ENCODE assay signal across 21 cellular contexts in the genomic region with DNA sequence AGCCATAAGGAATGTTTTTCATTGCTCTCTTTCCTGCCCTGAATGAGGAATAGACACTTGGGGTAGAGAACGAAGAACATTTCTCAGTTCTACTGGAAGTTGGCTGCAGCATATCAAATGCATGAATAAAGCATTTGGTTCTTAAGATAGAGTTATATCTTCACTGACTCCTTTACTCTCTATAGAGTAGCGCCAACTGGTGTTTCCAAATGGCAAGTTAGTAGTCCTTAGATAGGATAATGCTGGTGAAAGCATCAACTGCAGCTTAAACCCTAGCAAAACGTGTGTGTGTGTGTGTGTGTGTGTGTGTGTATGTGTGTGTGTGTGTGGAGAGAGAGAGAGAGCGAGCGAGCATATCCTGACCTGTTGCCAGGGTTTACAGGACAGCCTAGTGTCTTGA.
DNase-seq lines count a peak whose midpoint lies in the region; ATAC-seq, FAIRE-seq and TF ChIP-seq lines count a peak whose summit lies in the region.
"Had no signal": no experiment of that assay in that cellular context is flagged by ENCODE, and none has a peak within 500 bp of the region (broad histone marks: within the 10 kb centered on the region; RNA-seq: fewer than 3 reads in every experiment).

No MANE protein-coding gene starts in this region.

- in situ Hi-C loops in GM12878 (cut with MboI): loop anchor here (25.0 kb wide), 1 partner anchor 836 kb away; a partner anchor contains a TSS

- H3K36me3 ChIP-seq in GM12878 (ENCODE audit: control insufficient read depth in 2 of 2, insufficient read depth in 2 of 2, low read length in 1 of 2) (no peaks in the 10 kb centered on the region), suprapubic skin (no peaks in the 10 kb centered on the region)
- H3K36me3 ChIP-seq: neutrophil had no signal

- H3K79me2 ChIP-seq in GM12878 (ENCODE audit: control insufficient read depth, insufficient read depth, low read length): no peaks in the 10 kb centered on the region

- H3K4me1 ChIP-seq in GM12878 (ENCODE audit: control insufficient read depth, insufficient read depth, low read length) (no peaks in the 10 kb centered on the region), suprapubic skin (no peaks in the 10 kb centered on the region)

- no peak overlapping the region for H3K4me3 Mint-ChIP-seq in HFFc6
- no peak overlapping the region for H3K4me3 Mint-ChIP-seq in stimulated activated naive CD8-positive, alpha-beta T cell treated with anti-CD3 and anti-CD28 coated beads, Interleukin-15, amount 100 ng/mL, for 72 hours
- H3K4me3 Mint-ChIP-seq: activated B cell treated with CpG ODN at 0.5 μM for 24 hours; activated CD8-positive, alpha-beta T cell treated with anti-CD3 and anti-CD28 coated beads for 36 hours; activated naive CD4-positive, alpha-beta T cell treated with anti-CD3 and anti-CD28 coated beads, Interleukin-2, amount 50 U/mL, for 24 hours; activated T-cell treated with anti-CD3 and anti-CD28 coated beads, Interleukin-2, amount 50 U/mL, for 24 hours; CD8-positive, alpha-beta memory T cell; T-helper 1 cell treated with Interleukin-12 subunit alpha and Interleukin-12 subunit beta and Interleukin-4 antibody, amounts not matched to agents 30 μg/mL and 1 μg/mL, for 36 hours had no signal

- BruUV-seq in GM12878 (replicated peaks; lab: Mats Ljungman, UMichigan): no TSS peak

- H3K4me1 Mint-ChIP-seq in HFFc6 (ENCODE audit: low read depth): peaks cover 16% of the 10 kb centered on the region; the same call in 1 of the 2 replicates
- H3K4me1 Mint-ChIP-seq in stimulated activated naive CD8-positive, alpha-beta T cell treated with anti-CD3 and anti-CD28 coated beads, Interleukin-15, amount 100 ng/mL, for 72 hours: no peaks in the 10 kb centered on the region
- H3K4me1 Mint-ChIP-seq: activated B cell treated with CpG ODN at 0.5 μM for 24 hours; activated naive CD4-positive, alpha-beta T cell treated with anti-CD3 and anti-CD28 coated beads, Interleukin-2, amount 50 U/mL, for 24 hours; CD8-positive, alpha-beta memory T cell had no signal

- FAIRE-seq in GM12878 (lab: Jason Lieb, UNC): no peak

- 0 out of 2 replicates have a peak, but pooled peaks have one; percentile 4 for TF ChIP-seq RAD21 in GM12878 (IDR thresholded peaks at IDR 0.05; ENCODE audit: insufficient read depth, low read depth, low read length)

- H3K27ac ChIP-seq in AG04450 (ENCODE audit: low read depth, low read length) (no peak overlapping the region), GM12878 (ENCODE audit: control insufficient read depth, insufficient read depth) (no peak overlapping the region), suprapubic skin (no peak overlapping the region)
- H3K27ac ChIP-seq: coronary artery, neutrophil had no signal

- TF ChIP-seq EP300 in GM12878 (IDR thresholded peaks at IDR 0.05; ENCODE audit: borderline replicate concordance in 1 of 2, control insufficient read depth in 1 of 2, low read depth in 2 of 2, low read length in 2 of 2): no peak
- no peak for TF ChIP-seq EP300 in suprapubic skin (IDR thresholded peaks at IDR 0.05)

- intact Hi-C loops in GM12878 (cut with micrococcal nuclease; ENCODE audit: unreplicated experiment): loop anchor here (10.0 kb wide), 1 partner anchor 489 kb away; no protein-coding TSS in a partner anchor

- POLR2A ChIA-PET in AG04450 (lab: Yijun Ruan, JAX) (no interaction called here), GM12878 (lab: Charles Lee) (no interaction called here)

- no peaks in the 10 kb centered on the region for H4K20me1 ChIP-seq in GM12878 (ENCODE audit: control insufficient read depth, insufficient read depth)

- no peaks in the 10 kb centered on the region for H3K9me3 ChIP-seq in AG04450 (ENCODE audit: control insufficient read depth, insufficient read depth, low read length)
- H3K9me3 ChIP-seq in GM12878 (replicated peaks; ENCODE audit: control insufficient read depth, insufficient read depth, low read length): no peaks in the 10 kb centered on the region
- no peaks in the 10 kb centered on the region for H3K9me3 ChIP-seq in suprapubic skin
- H3K9me3 ChIP-seq: neutrophil had no signal

- H3K9ac ChIP-seq in GM12878 (ENCODE audit: control insufficient read depth, insufficient read depth, low read length): no peak overlapping the region

- no peak overlapping the region for H3K27ac Mint-ChIP-seq in HFFc6
- no peak overlapping the region for H3K27ac Mint-ChIP-seq in stimulated activated naive CD8-positive, alpha-beta T cell treated with anti-CD3 and anti-CD28 coated beads, Interleukin-15, amount 100 ng/mL, for 72 hours
- H3K27ac Mint-ChIP-seq: activated B cell treated with CpG ODN at 0.5 μM for 24 hours; activated CD8-positive, alpha-beta T cell treated with anti-CD3 and anti-CD28 coated beads for 36 hours; activated naive CD4-positive, alpha-beta T cell treated with anti-CD3 and anti-CD28 coated beads, Interleukin-2, amount 50 U/mL, for 24 hours; activated T-cell treated with anti-CD3 and anti-CD28 coated beads, Interleukin-2, amount 50 U/mL, for 24 hours; CD8-positive, alpha-beta memory T cell; T-helper 1 cell treated with Interleukin-12 subunit alpha and Interleukin-12 subunit beta and Interleukin-4 antibody, amounts not matched to agents 30 μg/mL and 1 μg/mL, for 36 hours had no signal

- RAD21 ChIA-PET in GM12878 (lab: Charles Lee; ENCODE audit: unreplicated experiment): interaction anchor here (1.3 kb wide), 1 partner anchor 544 kb away, joined by 4 read pairs; no protein-coding TSS in a partner anchor

- SMC1A ChIA-PET in GM12878 (lab: Charles Lee; ENCODE audit: uncharacterized antibody, unreplicated experiment): no interaction called here

- WGBS in GM12878 (ENCODE audit: insufficient coverage, insufficient replicate concordance, low lambda C conversion rate, missing lambda C conversion rate): 26% methylated on average over 5 of the region's 5 CpGs
- WGBS in suprapubic skin: 46% methylated on average over 5 of the region's 5 CpGs

- H3K27me3 ChIP-seq in AG04450 (ENCODE audit: control insufficient read depth, insufficient read depth, low read length) (no peaks in the 10 kb centered on the region), GM12878 (replicated peaks in 1 of 2; ENCODE audit: control insufficient read depth in 2 of 2, insufficient read depth in 2 of 2, low read length in 1 of 2) (no peaks in the 10 kb centered on the region; a peak in 1 of 4 replicates), suprapubic skin (no peaks in the 10 kb centered on the region)
- H3K27me3 ChIP-seq: neutrophil had no signal

- DNase-seq in AG04450 (ENCODE audit: low read depth, low spot score): no peak
- DNase-seq in HFFc6: peak; percentile 0
- DNase-seq in GM12878 (ENCODE audit: low read depth, low spot score): no peak
- DNase-seq in foreskin fibroblast: peak; percentile 1 to 7
- DNase-seq in suprapubic skin (ENCODE audit: low spot score in 2 of 2): no peak
- no peak for DNase-seq in activated T-cell treated with anti-CD3 and anti-CD28 coated beads for 4 hours
- DNase-seq in stimulated activated naive CD8-positive, alpha-beta T cell treated with anti-CD3 and anti-CD28 coated beads, Interleukin-15, amount 100 ng/mL, for 72 hours: no peak
- no peak for DNase-seq in activated naive CD4-positive, alpha-beta T cell treated with Interleukin-2 at 50 U/mL for 16 hours
- DNase-seq: activated B cell treated with CpG ODN at 0.5 μM for 24 hours; activated CD8-positive, alpha-beta T cell treated with anti-CD3 and anti-CD28 coated beads for 36 hours; activated T-cell treated with anti-CD3 and anti-CD28 coated beads, Interleukin-2, amount 50 U/mL, for 24 hours; CD8-positive, alpha-beta memory T cell; DND-41; NCI-H1417 treated with DMSO at 0.1 percent for 48 hours; NCI-H524 treated with DMSO at 0.1 percent for 48 hours; SHP77 had no signal

- 0 out of 3 replicates have a peak, but pooled peaks have one; percentile 15 for ATAC-seq in GM12878
- no peak for ATAC-seq in stimulated activated naive CD8-positive, alpha-beta T cell treated with anti-CD3 and anti-CD28 coated beads, Interleukin-15, amount 100 ng/mL, for 72 hours
- ATAC-seq: activated CD8-positive, alpha-beta T cell treated with anti-CD3 and anti-CD28 coated beads for 36 hours; left lobe of liver had no signal

- H3K4me3 ChIP-seq in AG04450 (ENCODE audit: low read depth, low read length) (no peak overlapping the region), GM12878 (no peak overlapping the region), foreskin fibroblast (ENCODE audit: low read depth in 1 of 2, low read length in 2 of 2) (no peak overlapping the region), suprapubic skin (no peak overlapping the region)
- H3K4me3 ChIP-seq: coronary artery had no signal

- no peak overlapping the region for H3K4me2 ChIP-seq in GM12878 (ENCODE audit: control insufficient read depth, insufficient read depth)

- no peaks in the 10 kb centered on the region for H3K9me3 Mint-ChIP-seq in HFFc6
- no peaks in the 10 kb centered on the region for H3K9me3 Mint-ChIP-seq in stimulated activated naive CD8-positive, alpha-beta T cell treated with anti-CD3 and anti-CD28 coated beads, Interleukin-15, amount 100 ng/mL, for 72 hours
- H3K9me3 Mint-ChIP-seq: activated B cell treated with CpG ODN at 0.5 μM for 24 hours; activated CD8-positive, alpha-beta T cell treated with anti-CD3 and anti-CD28 coated beads for 36 hours; activated naive CD4-positive, alpha-beta T cell treated with anti-CD3 and anti-CD28 coated beads, Interleukin-2, amount 50 U/mL, for 24 hours; activated T-cell treated with anti-CD3 and anti-CD28 coated beads, Interleukin-2, amount 50 U/mL, for 24 hours; T-helper 1 cell treated with Interleukin-12 subunit alpha and Interleukin-12 subunit beta and Interleukin-4 antibody, amounts not matched to agents 30 μg/mL and 1 μg/mL, for 36 hours had no signal

- no peaks in the 10 kb centered on the region for H3K36me3 Mint-ChIP-seq in HFFc6 (ENCODE audit: low read depth)
- H3K36me3 Mint-ChIP-seq: activated naive CD4-positive, alpha-beta T cell treated with anti-CD3 and anti-CD28 coated beads, Interleukin-2, amount 50 U/mL, for 24 hours; CD8-positive, alpha-beta memory T cell had no signal

- CTCF ChIA-PET in AG04450 (lab: Charles Lee): no interaction called here
- CTCF ChIA-PET in GM12878 (lab: Yijun Ruan, JAX): no interaction called here

- no peak overlapping the region for H2AFZ ChIP-seq in GM12878 (ENCODE audit: control insufficient read depth, low read depth, low read length)

- H3K27me3 Mint-ChIP-seq in HFFc6 (ENCODE audit: insufficient read depth): peaks cover 8% of the 10 kb centered on the region
- H3K27me3 Mint-ChIP-seq in stimulated activated naive CD8-positive, alpha-beta T cell treated with anti-CD3 and anti-CD28 coated beads, Interleukin-15, amount 100 ng/mL, for 72 hours: peaks cover 21% of the 10 kb centered on the region

- peak; percentile 32 for TF ChIP-seq CTCF in AG04450 (IDR thresholded peaks at IDR 0.05; ENCODE audit: low read depth, low read length)
- no peak for TF ChIP-seq CTCF in HFFc6 (IDR thresholded peaks at IDR 0.05)
- no peak; a peak in 1 of 6 replicates for TF ChIP-seq CTCF in GM12878 (IDR thresholded peaks at IDR 0.05 in 2 of 3, conservative IDR thresholded peaks at IDR 0.05 in 1 of 3; ENCODE audit: control insufficient read depth in 2 of 3, extremely low read depth in 1 of 3, insufficient read depth in 1 of 3, low read depth in 3 of 3, low read length in 3 of 3)
- no peak for TF ChIP-seq CTCF in foreskin fibroblast (IDR thresholded peaks at IDR 0.05; ENCODE audit: low read depth, low read length)
- TF ChIP-seq CTCF in suprapubic skin (IDR thresholded peaks at IDR 0.05): no peak

- TF ChIP-seq POLR2A in GM12878 (IDR thresholded peaks at IDR 0.05; ENCODE audit: low read depth, low read length): no peak
- no peak for TF ChIP-seq POLR2A in suprapubic skin (IDR thresholded peaks at IDR 0.05)

Comparison
In these comparisons a context has a peak if more than half of its experiments do, and no peak if none do; other contexts are left out.
1. DNase-seq: peak in HFFc6 (single experiment) and foreskin fibroblast (2 of 2); none in AG04450 (single experiment), GM12878 (single experiment), suprapubic skin (0 of 2), activated T-cell treated with anti-CD3 and anti-CD28 coated beads for 4 hours (single experiment), stimulated activated naive CD8-positive, alpha-beta T cell treated with anti-CD3 and anti-CD28 coated beads, Interleukin-15, amount 100 ng/mL, for 72 hours (0 of 2) and activated naive CD4-positive, alpha-beta T cell treated with Interleukin-2 at 50 U/mL for 16 hours (single experiment).